ENCODE assay signal across 8 cellular contexts in genomic region chr6:5851261-5851757, GRCh38.
DNase-seq lines count a peak whose midpoint lies in the region; ATAC-seq lines count a peak whose summit lies in the region.

No MANE protein-coding gene starts in this region.

- H3K9me3 ChIP-seq in ES-I3 (ENCODE audit: control insufficient read depth, insufficient read depth, low read length) = no peaks in the 10 kb centered on the region

- DNase-seq in activated CD4-positive, alpha-beta T cell treated with anti-CD3 and anti-CD28 coated beads, Interleukin-2, amount 10 ng/mL, durations not matched to agents 7 days and 5 days = peak; percentile 67
- DNase-seq in dermis blood vessel endothelial cell = peak; percentile 63
- peak; percentile 46 to 66 for DNase-seq in lung microvascular endothelial cell (ENCODE audit: low read depth in 2 of 2)
- DNase-seq in stimulated activated CD4-positive, alpha-beta T cell treated with anti-CD3 and anti-CD28 coated beads, TNF-alpha, amount 100 ng/mL, for 1 hour (ENCODE audit: low read depth in 3 of 3, low spot score in 1 of 3) = peak; percentile 15 to 59 (median 40)
- DNase-seq in GDM1 (lab: John Stamatoyannopoulos, UW) = no peak

- no peaks in the 10 kb centered on the region for H3K9me3 Mint-ChIP-seq in activated CD4-positive, alpha-beta T cell treated with anti-CD3 and anti-CD28 coated beads, Interleukin-2, amount 10 ng/mL, durations not matched to agents 7 days and 5 days

- no peaks in the 10 kb centered on the region for H3K36me3 Mint-ChIP-seq in activated CD4-positive, alpha-beta T cell treated with anti-CD3 and anti-CD28 coated beads, Interleukin-2, amount 10 ng/mL, durations not matched to agents 7 days and 5 days (ENCODE audit: low read depth)

- peaks cover 16% of the 10 kb centered on the region for H3K27me3 Mint-ChIP-seq in activated CD4-positive, alpha-beta T cell treated with anti-CD3 and anti-CD28 coated beads, Interleukin-2, amount 10 ng/mL, durations not matched to agents 7 days and 5 days

- H3K36me3 ChIP-seq in ES-I3 (ENCODE audit: insufficient read depth, low read length) = no peaks in the 10 kb centered on the region

- CTCF ChIA-PET in activated CD4-positive, alpha-beta T cell treated with anti-CD3 and anti-CD28 coated beads, Interleukin-2, amount 10 ng/mL, durations not matched to agents 7 days and 5 days (lab: Charles Lee) = interaction anchor here (0.6 to 1.5 kb wide), 2 partner anchors 14 to 586 kb away, joined by 3 to 6 read pairs; no protein-coding TSS in a partner anchor

- H3K4me1 ChIP-seq in ES-I3 (ENCODE audit: insufficient read depth, low read length) = 0 out of 2 replicates have a peak, but pooled peaks cover 4% of the 10 kb centered on the region

- POLR2A ChIA-PET in activated CD4-positive, alpha-beta T cell treated with anti-CD3 and anti-CD28 coated beads, Interleukin-2, amount 10 ng/mL, durations not matched to agents 7 days and 5 days (lab: Charles Lee) = interaction anchor here (0.7 kb wide), 1 partner anchor 90 kb away, joined by 5 read pairs; no protein-coding TSS in a partner anchor

- H3K4me3 Mint-ChIP-seq in activated CD4-positive, alpha-beta T cell treated with anti-CD3 and anti-CD28 coated beads, Interleukin-2, amount 10 ng/mL, durations not matched to agents 7 days and 5 days = peak overlapping the region; percentile 65

- ATAC-seq in HG03354 (IDR thresholded peaks at IDR 0.05; ENCODE audit: poor library complexity, severe bottlenecking, unreplicated experiment) (peak; percentile 80), GM18873 (IDR thresholded peaks at IDR 0.05; ENCODE audit: low FRiP score, unreplicated experiment) (no peak)

- peak overlapping the region; percentile 61; the same call in 1 of the 2 replicates for H3K9ac ChIP-seq in ES-I3 (ENCODE audit: low read depth, low read length)

- H3K4me1 Mint-ChIP-seq in activated CD4-positive, alpha-beta T cell treated with anti-CD3 and anti-CD28 coated beads, Interleukin-2, amount 10 ng/mL, durations not matched to agents 7 days and 5 days = peaks cover 17% of the 10 kb centered on the region

- H3K27ac Mint-ChIP-seq in activated CD4-positive, alpha-beta T cell treated with anti-CD3 and anti-CD28 coated beads, Interleukin-2, amount 10 ng/mL, durations not matched to agents 7 days and 5 days = peak overlapping the region; percentile 68
